ENCODE assay signal across 22 cellular contexts in genomic region chr6:170235726-170236125, GRCh38. TPM values are rescaled to one million over a fixed set of nuclear protein-coding genes. Genes with fewer than 3 reads are reported as not detected.
A peak's percentile ranks its signal among the peaks of the same experiment; 100 is the strongest.
DNase-seq lines count a peak whose midpoint lies in the region; ATAC-seq and TF ChIP-seq lines count a peak whose summit lies in the region.
"Had no signal": no experiment of that assay in that cellular context is flagged by ENCODE, and none has a peak within 500 bp of the region (broad histone marks: within the 10 kb centered on the region; RNA-seq: fewer than 3 reads in every experiment).

No MANE protein-coding gene starts in this region.

- TF ChIP-seq CTCF in heart right ventricle (IDR thresholded peaks at IDR 0.05) (no peak), endodermal cell (conservative IDR thresholded peaks at IDR 0.05) (no peak), neural crest cell (conservative IDR thresholded peaks at IDR 0.05) (no peak), upper lobe of right lung (IDR thresholded peaks at IDR 0.05) (no peak)

- no peak overlapping the region for H3K4me3 Mint-ChIP-seq in endodermal cell
- no peak overlapping the region for H3K4me3 Mint-ChIP-seq in neural crest cell
- H3K4me3 Mint-ChIP-seq in activated naive CD8-positive, alpha-beta T cell treated with anti-CD3 and anti-CD28 coated beads for 36 hours = no peak overlapping the region
- H3K4me3 Mint-ChIP-seq: CD4-positive, CD25-positive, alpha-beta regulatory T cell had no signal

- no peak overlapping the region for H3K4me3 ChIP-seq in heart right ventricle
- H3K4me3 ChIP-seq in endodermal cell (ENCODE audit: low read length) = no peak overlapping the region
- H3K4me3 ChIP-seq in upper lobe of right lung = no peak overlapping the region
- H3K4me3 ChIP-seq: Peyer's patch had no signal

- no peak overlapping the region for H3K9ac ChIP-seq in endodermal cell (ENCODE audit: extremely low read depth, low read length, poor library complexity, severe bottlenecking)

- H3K27ac ChIP-seq in heart right ventricle (no peak overlapping the region), endodermal cell (ENCODE audit: low read depth, low read length) (peak overlapping the region; percentile 60), upper lobe of right lung (no peak overlapping the region)
- H3K27ac ChIP-seq: Peyer's patch had no signal

- intact Hi-C loops in Right ventricle myocardium superior (cut with DNase I) = no loop called here
- intact Hi-C loops in heart right ventricle (cut with DNase I) = no loop called here
- intact Hi-C loops in upper lobe of right lung (cut with DNase I) = no loop called here

- DNase-seq in Right ventricle myocardium superior = peak; percentile 15
- no peak for DNase-seq in heart right ventricle
- no peak for DNase-seq in endodermal cell
- no peak for DNase-seq in neural crest cell (ENCODE audit: low read depth, low spot score)
- peak; percentile 35 for DNase-seq in upper lobe of right lung
- no peak for DNase-seq in activated naive CD8-positive, alpha-beta T cell treated with anti-CD3 and anti-CD28 coated beads for 36 hours
- DNase-seq: 8988T; BE2C; CD4-positive, CD25-positive, alpha-beta regulatory T cell; COR-L47; DMS 273 treated with DMSO at 0.1 percent for 48 hours; HCEC 1CT; KBM-7; NCI-H1694 treated with DMSO at 0.1 percent for 48 hours; NCI-H2107; NCI-H510A; NCI-H748 treated with DMSO at 0.1 percent for 48 hours; NK-92 treated with Interleukin-12 subunit alpha and Interleukin-12 subunit beta, amount 100 ng/mL, for 24 hours; Peyer's patch; SHP77 treated with DMSO at 0.1 percent for 48 hours had no signal

- H3K9me3 Mint-ChIP-seq in endodermal cell = no peaks in the 10 kb centered on the region
- no peaks in the 10 kb centered on the region for H3K9me3 Mint-ChIP-seq in neural crest cell
- H3K9me3 Mint-ChIP-seq in activated naive CD8-positive, alpha-beta T cell treated with anti-CD3 and anti-CD28 coated beads for 36 hours = no peaks in the 10 kb centered on the region
- H3K9me3 Mint-ChIP-seq: CD4-positive, CD25-positive, alpha-beta regulatory T cell had no signal

- H3K4me1 Mint-ChIP-seq in endodermal cell = peaks cover 13% of the 10 kb centered on the region
- peaks cover 35% of the 10 kb centered on the region for H3K4me1 Mint-ChIP-seq in neural crest cell
- H3K4me1 Mint-ChIP-seq in activated naive CD8-positive, alpha-beta T cell treated with anti-CD3 and anti-CD28 coated beads for 36 hours = no peaks in the 10 kb centered on the region
- H3K4me1 Mint-ChIP-seq: CD4-positive, CD25-positive, alpha-beta regulatory T cell had no signal

- H3K27me3 ChIP-seq in heart right ventricle (peaks cover 0 to 9% (median 0%) of the 10 kb centered on the region in 7 donors), endodermal cell (ENCODE audit: control insufficient read depth, insufficient read depth, low read length, poor library complexity, severe bottlenecking) (no peaks in the 10 kb centered on the region), upper lobe of right lung (no peaks in the 10 kb centered on the region)
- H3K27me3 ChIP-seq: BE2C, Peyer's patch had no signal

- peaks cover 0 to 11% (median 0%) of the 10 kb centered on the region in 9 donors for H3K4me1 ChIP-seq in heart right ventricle
- no peaks in the 10 kb centered on the region for H3K4me1 ChIP-seq in endodermal cell (ENCODE audit: control insufficient read depth, insufficient read depth, low read length)
- H3K4me1 ChIP-seq in upper lobe of right lung = no peaks in the 10 kb centered on the region
- H3K4me1 ChIP-seq: BE2C had no signal

- H3K9me3 ChIP-seq in heart right ventricle (no peaks in the 10 kb centered on the region), endodermal cell (ENCODE audit: control insufficient read depth, low read length) (no peaks in the 10 kb centered on the region), upper lobe of right lung (no peaks in the 10 kb centered on the region)
- H3K9me3 ChIP-seq: BE2C, Peyer's patch had no signal

- ATAC-seq in Right ventricle myocardium superior (ENCODE audit: poor library complexity) (no peak), heart right ventricle (no peak), upper lobe of right lung (no peak), HG02678 (IDR thresholded peaks at IDR 0.05; ENCODE audit: unreplicated experiment) (no peak), HG03175 (IDR thresholded peaks at IDR 0.05; ENCODE audit: unreplicated experiment) (no peak)

- H3K27ac Mint-ChIP-seq in endodermal cell (no peak overlapping the region), neural crest cell (ENCODE audit: unreplicated experiment) (peak overlapping the region; percentile 75)
- no peak overlapping the region for H3K27ac Mint-ChIP-seq in activated naive CD8-positive, alpha-beta T cell treated with anti-CD3 and anti-CD28 coated beads for 36 hours

- no peaks in the 10 kb centered on the region for H3K36me3 ChIP-seq in heart right ventricle
- H3K36me3 ChIP-seq in endodermal cell (ENCODE audit: control insufficient read depth, insufficient read depth, low read length) = no peaks in the 10 kb centered on the region
- no peaks in the 10 kb centered on the region for H3K36me3 ChIP-seq in upper lobe of right lung
- H3K36me3 ChIP-seq: BE2C, Peyer's patch had no signal

- no peaks in the 10 kb centered on the region for H3K36me3 Mint-ChIP-seq in endodermal cell (ENCODE audit: low read depth)
- no peaks in the 10 kb centered on the region for H3K36me3 Mint-ChIP-seq in neural crest cell (ENCODE audit: low read depth)
- H3K36me3 Mint-ChIP-seq in activated naive CD8-positive, alpha-beta T cell treated with anti-CD3 and anti-CD28 coated beads for 36 hours = no peaks in the 10 kb centered on the region
- H3K36me3 Mint-ChIP-seq: CD4-positive, CD25-positive, alpha-beta regulatory T cell had no signal

- peaks cover 2% of the 10 kb centered on the region for H3K27me3 Mint-ChIP-seq in endodermal cell (ENCODE audit: insufficient read depth)
- no peaks in the 10 kb centered on the region for H3K27me3 Mint-ChIP-seq in neural crest cell (ENCODE audit: low read depth)
- no peaks in the 10 kb centered on the region for H3K27me3 Mint-ChIP-seq in activated naive CD8-positive, alpha-beta T cell treated with anti-CD3 and anti-CD28 coated beads for 36 hours
- H3K27me3 Mint-ChIP-seq: CD4-positive, CD25-positive, alpha-beta regulatory T cell had no signal

- WGBS in heart right ventricle, 2 donors = 61 to 70% methylated on average over 10 of the region's 10 CpGs
- 84 to 87% methylated on average over 2 to 10 of the region's 10 CpGs for WGBS in endodermal cell (ENCODE audit: insufficient coverage in 1 of 2, insufficient read length in 1 of 2), 2 experiments

RNA-seq across cellular contexts. Expression of gene DLL1, which starts 55.2 kb away (rescaled TPM):
- total RNA-seq in Right ventricle myocardium superior (18.6 TPM), heart right ventricle (10 to 100 TPM in 4 of 10 donors, 1 to 10 TPM in 6; 5.4 to 22.0 (median 8.7) TPM), endodermal cell (1 to 10 TPM; 3.1 to 3.6 TPM), neural crest cell (53.9 and 59.8 TPM in 2 replicates), upper lobe of right lung (14.6 TPM)
- 10 to 100 TPM in 1 of 2 donors, 1 to 10 TPM in 1; 2.6 to 27.2 TPM for polyA plus RNA-seq in heart right ventricle
- polyA plus RNA-seq in endodermal cell (2013, experiment 1 of 2) = 79.0 TPM
- 59.5 TPM for polyA plus RNA-seq in endodermal cell (2013, experiment 2 of 2)
- total RNA-seq in activated naive CD8-positive, alpha-beta T cell treated with anti-CD3 and anti-CD28 coated beads for 36 hours = 1 to 10 TPM; 4.0 to 4.3 TPM

Comparison
In these comparisons a context has a peak if more than half of its experiments do, and no peak if none do; other contexts are left out.
1. DNase-seq: peak in Right ventricle myocardium superior (single experiment) and upper lobe of right lung (single experiment); none in heart right ventricle (0 of 2), endodermal cell (single experiment), neural crest cell (single experiment) and activated naive CD8-positive, alpha-beta T cell treated with anti-CD3 and anti-CD28 coated beads for 36 hours (single experiment).